In genomic region chr9:91844170-91844569, GRCh38 we compare ENCODE assay signal across 9 cellular contexts.
A peak's percentile ranks its signal among the peaks of the same experiment; 100 is the strongest.
DNase-seq lines count a peak whose midpoint lies in the region; ATAC-seq and TF ChIP-seq lines count a peak whose summit lies in the region.
"Had no signal": no experiment of that assay in that cellular context is flagged by ENCODE, and none has a peak within 500 bp of the region (broad histone marks: within the 10 kb centered on the region; RNA-seq: fewer than 3 reads in every experiment).

No MANE protein-coding gene starts in this region.

- H3K4me3 ChIP-seq in HUES64 (ENCODE audit: low read length), result no peak overlapping the region
- peak overlapping the region; percentile 8 for H3K4me3 ChIP-seq in adipocyte (ENCODE audit: low read length)
- no peak overlapping the region for H3K4me3 ChIP-seq in left lung
- H3K4me3 ChIP-seq in sigmoid colon, result peak overlapping the region in 2 of 4 donors; percentile 13 to 25

- H3K9me3 ChIP-seq in HUES64 (ENCODE audit: insufficient read depth, low read depth, low read length) (no peaks in the 10 kb centered on the region), adipocyte (ENCODE audit: control insufficient read depth, low read length) (no peaks in the 10 kb centered on the region), left lung (no peaks in the 10 kb centered on the region), sigmoid colon (no peaks in the 10 kb centered on the region)

- H3K4me1 Mint-ChIP-seq in HFFc6 (ENCODE audit: low read depth), result peaks cover 8% of the 10 kb centered on the region

- no peak for TF ChIP-seq CTCF in left lung (IDR thresholded peaks at IDR 0.05)
- no peak for TF ChIP-seq CTCF in sigmoid colon (IDR thresholded peaks at IDR 0.05)
- no peak for TF ChIP-seq CTCF in HFFc6 (IDR thresholded peaks at IDR 0.05)

- H3K9me3 Mint-ChIP-seq in HFFc6, result no peaks in the 10 kb centered on the region

- no peaks in the 10 kb centered on the region for H3K36me3 ChIP-seq in HUES64 (ENCODE audit: insufficient read depth, low read length)
- no peaks in the 10 kb centered on the region for H3K36me3 ChIP-seq in adipocyte (ENCODE audit: control insufficient read depth, insufficient read depth, low read length, severe bottlenecking)
- H3K36me3 ChIP-seq in left lung, result no peaks in the 10 kb centered on the region
- no peaks in the 10 kb centered on the region for H3K36me3 ChIP-seq in sigmoid colon

- TF ChIP-seq EP300 in sigmoid colon (IDR thresholded peaks at IDR 0.05), result no peak

- TF ChIP-seq POLR2A in sigmoid colon (IDR thresholded peaks at IDR 0.05), result no peak

- no peak overlapping the region for H3K27ac Mint-ChIP-seq in HFFc6

- ATAC-seq in left lung (peak; percentile 66), GM18520 (IDR thresholded peaks at IDR 0.05; ENCODE audit: unreplicated experiment) (no peak)

- intact Hi-C loops in left lung (cut with DNase I) (no loop called here), sigmoid colon (cut with DNase I) (no loop called here)

- H3K4me1 ChIP-seq in HUES64 (ENCODE audit: insufficient read depth, low read length), result peaks cover 18% of the 10 kb centered on the region
- H3K4me1 ChIP-seq in adipocyte (ENCODE audit: control insufficient read depth, insufficient read depth, low read length), result peaks cover 11% of the 10 kb centered on the region
- H3K4me1 ChIP-seq in left lung, result peaks cover 8 to 12% of the 10 kb centered on the region in 2 donors
- peaks cover 0 to 76% (median 61%) of the 10 kb centered on the region in 4 donors for H3K4me1 ChIP-seq in sigmoid colon

- DNase-seq in adipocyte (ENCODE audit: low read depth) (peak; percentile 14), left lung (peak in 1 of 2 donors; percentile 77), sigmoid colon (no peak), NCI-H1092 (lab: John Stamatoyannopoulos, UW) (no peak), HFFc6 (no peak), DMS53 (lab: John Stamatoyannopoulos, UW) (no peak)
- DNase-seq: small intestine had no signal

- H3K27me3 Mint-ChIP-seq in HFFc6 (ENCODE audit: insufficient read depth), result peaks cover 23% of the 10 kb centered on the region

- no peak overlapping the region for H3K4me3 Mint-ChIP-seq in HFFc6

- H3K27ac ChIP-seq in HUES64 (ENCODE audit: low read depth, low read length) (peak overlapping the region; percentile 30; the same call in 1 of the 2 replicates), left lung (peak overlapping the region in 1 of 2 donors; percentile 23), sigmoid colon (peak overlapping the region; percentile 68 to 86 (median 80))

- 70% methylated on average over 13 of the region's 13 CpGs for WGBS in HUES64
- 42 to 78% methylated on average over 13 of the region's 13 CpGs for WGBS in sigmoid colon, 2 donors

- H3K36me3 Mint-ChIP-seq in HFFc6 (ENCODE audit: low read depth), result no peaks in the 10 kb centered on the region

- H3K27me3 ChIP-seq in HUES64 (ENCODE audit: insufficient read depth, low read length), result no peaks in the 10 kb centered on the region
- H3K27me3 ChIP-seq in adipocyte (replicated peaks; ENCODE audit: control insufficient read depth, insufficient read depth, low read length), result no peaks in the 10 kb centered on the region
- H3K27me3 ChIP-seq in left lung, result peaks cover 0 to 22% of the 10 kb centered on the region in 2 donors
- no peaks in the 10 kb centered on the region for H3K27me3 ChIP-seq in sigmoid colon

- H3K9ac ChIP-seq in HUES64 (ENCODE audit: low read depth, low read length), result no peak overlapping the region
- peak overlapping the region; percentile 17 for H3K9ac ChIP-seq in adipocyte (ENCODE audit: low read length)
